Comparison of ENCODE assay signal across 1 cellular context in the genomic region with DNA sequence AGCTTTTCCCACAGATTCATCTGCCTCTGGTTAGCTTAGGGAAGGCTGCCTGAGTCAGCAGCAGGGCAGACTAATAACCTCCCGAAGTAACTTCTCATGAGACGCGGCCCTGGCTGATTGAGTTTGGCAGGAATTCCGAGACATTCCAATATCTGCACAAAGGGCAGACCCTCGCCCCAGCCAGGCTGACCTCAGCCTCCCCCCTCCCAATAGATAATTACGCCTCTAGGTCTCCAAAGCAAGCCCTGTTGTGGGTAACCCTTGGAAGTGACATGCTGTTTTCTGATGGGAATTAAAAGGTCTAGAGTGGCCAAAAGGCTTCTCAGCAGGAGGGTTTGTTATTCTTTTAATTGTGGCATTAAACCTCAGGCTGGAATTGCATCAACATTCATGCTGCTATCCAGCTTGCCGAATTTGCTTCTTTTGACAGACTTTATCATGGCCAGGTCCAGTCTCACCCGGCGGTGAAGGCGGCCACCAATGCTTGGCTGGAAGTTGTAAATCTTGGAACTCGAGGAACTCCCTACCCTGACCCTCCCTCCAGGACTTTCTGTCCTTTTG.
TF ChIP-seq lines count a peak whose summit lies in the region.

No MANE protein-coding gene starts in this region.

TF ChIP-seq in HEK293, 187 proteins besides CTCF, POLR2A, EP300 and RAD21 (continued from another document):
- TF ChIP-seq, protein P1, sequence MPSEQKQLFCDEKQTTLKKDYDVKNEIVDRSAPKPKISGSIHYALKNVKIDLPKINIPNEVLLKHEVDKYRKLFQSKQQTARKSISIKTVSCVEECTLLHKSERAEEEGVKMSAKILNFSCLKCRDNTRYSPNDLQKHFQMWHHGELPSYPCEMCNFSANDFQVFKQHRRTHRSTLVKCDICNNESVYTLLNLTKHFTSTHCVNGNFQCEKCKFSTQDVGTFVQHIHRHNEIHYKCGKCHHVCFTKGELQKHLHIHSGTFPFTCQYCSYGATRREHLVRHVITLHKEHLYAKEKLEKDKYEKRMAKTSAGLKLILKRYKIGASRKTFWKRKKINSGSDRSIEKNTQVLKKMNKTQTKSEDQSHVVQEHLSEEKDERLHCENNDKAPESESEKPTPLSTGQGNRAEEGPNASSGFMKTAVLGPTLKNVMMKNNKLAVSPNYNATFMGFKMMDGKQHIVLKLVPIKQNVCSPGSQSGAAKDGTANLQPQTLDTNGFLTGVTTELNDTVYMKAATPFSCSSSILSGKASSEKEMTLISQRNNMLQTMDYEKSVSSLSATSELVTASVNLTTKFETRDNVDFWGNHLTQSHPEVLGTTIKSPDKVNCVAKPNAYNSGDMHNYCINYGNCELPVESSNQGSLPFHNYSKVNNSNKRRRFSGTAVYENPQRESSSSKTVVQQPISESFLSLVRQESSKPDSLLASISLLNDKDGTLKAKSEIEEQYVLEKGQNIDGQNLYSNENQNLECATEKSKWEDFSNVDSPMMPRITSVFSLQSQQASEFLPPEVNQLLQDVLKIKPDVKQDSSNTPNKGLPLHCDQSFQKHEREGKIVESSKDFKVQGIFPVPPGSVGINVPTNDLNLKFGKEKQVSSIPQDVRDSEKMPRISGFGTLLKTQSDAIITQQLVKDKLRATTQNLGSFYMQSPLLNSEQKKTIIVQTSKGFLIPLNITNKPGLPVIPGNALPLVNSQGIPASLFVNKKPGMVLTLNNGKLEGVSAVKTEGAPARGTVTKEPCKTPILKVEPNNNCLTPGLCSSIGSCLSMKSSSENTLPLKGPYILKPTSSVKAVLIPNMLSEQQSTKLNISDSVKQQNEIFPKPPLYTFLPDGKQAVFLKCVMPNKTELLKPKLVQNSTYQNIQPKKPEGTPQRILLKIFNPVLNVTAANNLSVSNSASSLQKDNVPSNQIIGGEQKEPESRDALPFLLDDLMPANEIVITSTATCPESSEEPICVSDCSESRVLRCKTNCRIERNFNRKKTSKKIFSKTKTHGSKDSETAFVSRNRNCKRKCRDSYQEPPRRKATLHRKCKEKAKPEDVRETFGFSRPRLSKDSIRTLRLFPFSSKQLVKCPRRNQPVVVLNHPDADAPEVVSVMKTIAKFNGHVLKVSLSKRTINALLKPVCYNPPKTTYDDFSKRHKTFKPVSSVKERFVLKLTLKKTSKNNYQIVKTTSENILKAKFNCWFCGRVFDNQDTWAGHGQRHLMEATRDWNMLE (tag by site-specific recombination; conservative IDR thresholded peaks at IDR 0.05; ENCODE audit: low read depth): no peak
- peak; percentile 28 for TF ChIP-seq ZIC2 (tag by site-specific recombination; IDR thresholded peaks at IDR 0.05)
